Comparison of ENCODE assay signal across 8 cellular contexts in genomic region chr4:119627267-119628190, GRCh38. TPM values are rescaled to one million over a fixed set of nuclear protein-coding genes. Genes with fewer than 3 reads are reported as not detected.
A peak's percentile ranks its signal among the peaks of the same experiment; 100 is the strongest.
DNase-seq lines count a peak whose midpoint lies in the region; ATAC-seq and TF ChIP-seq lines count a peak whose summit lies in the region.

No MANE protein-coding gene starts in this region.

- peaks cover 17% of the 10 kb centered on the region for H3K4me1 Mint-ChIP-seq in activated T-cell treated with anti-CD3 and anti-CD28 coated beads, Interleukin-2, amount 50 U/mL, for 4 hours (ENCODE audit: low read depth)
- peaks cover 17 to 28% of the 10 kb centered on the region in 2 donors for H3K4me1 Mint-ChIP-seq in stimulated activated naive B cell treated with anti-CD40 and anti-IgM and Interleukin-4, amounts not matched to agents 10 μg/mL and 1 μg/mL and 100 μg/mL, for 72 hours

- H3K27ac Mint-ChIP-seq in stimulated activated naive B cell treated with anti-CD40 and anti-IgM and Interleukin-4, amounts not matched to agents 10 μg/mL and 1 μg/mL and 100 μg/mL, for 72 hours, result no peak overlapping the region

- no peaks in the 10 kb centered on the region for H3K36me3 ChIP-seq in mucosa of stomach (ENCODE audit: control insufficient read depth, insufficient read depth, low read length)

- CTCF ChIA-PET in AG04449 (lab: Yijun Ruan, JAX), result interaction anchor here (0.6 to 3.6 kb wide), 63 partner anchors 9 to 646 kb away, joined by 3 to 159 read pairs (median 4); no protein-coding TSS in a partner anchor

- H3K9me3 ChIP-seq in mucosa of stomach (ENCODE audit: control insufficient read depth, low read length), result no peaks in the 10 kb centered on the region

- ATAC-seq in GM18511 (IDR thresholded peaks at IDR 0.05; ENCODE audit: unreplicated experiment) (peak; percentile 59), HG02981 (IDR thresholded peaks at IDR 0.05; ENCODE audit: unreplicated experiment) (peak; percentile 61), esophagus mucosa (peak; percentile 74)
- ATAC-seq in activated T-cell treated with anti-CD3 and anti-CD28 coated beads, Interleukin-2, amount 50 U/mL, for 4 hours, result peak; percentile 73 to 82
- peak; percentile 61 to 65 for ATAC-seq in stimulated activated naive B cell treated with anti-CD40 and anti-IgM and Interleukin-4, amounts not matched to agents 10 μg/mL and 1 μg/mL and 100 μg/mL, for 72 hours (replicated peaks)

- peaks cover 13% of the 10 kb centered on the region for H3K27me3 Mint-ChIP-seq in activated T-cell treated with anti-CD3 and anti-CD28 coated beads, Interleukin-2, amount 50 U/mL, for 4 hours (ENCODE audit: low read depth)
- peaks cover 28 to 43% of the 10 kb centered on the region in 2 donors for H3K27me3 Mint-ChIP-seq in stimulated activated naive B cell treated with anti-CD40 and anti-IgM and Interleukin-4, amounts not matched to agents 10 μg/mL and 1 μg/mL and 100 μg/mL, for 72 hours

- H3K4me3 ChIP-seq in AG04449 (ENCODE audit: low read depth, low read length), result peak overlapping the region; percentile 88
- H3K4me3 ChIP-seq in mucosa of stomach (ENCODE audit: low read length), result peak overlapping the region; percentile 47

- no peaks in the 10 kb centered on the region for H3K27me3 ChIP-seq in mucosa of stomach (ENCODE audit: control insufficient read depth, insufficient read depth, low read length)

- no peaks in the 10 kb centered on the region for H3K36me3 Mint-ChIP-seq in activated T-cell treated with anti-CD3 and anti-CD28 coated beads, Interleukin-2, amount 50 U/mL, for 4 hours (ENCODE audit: insufficient read depth)
- no peaks in the 10 kb centered on the region for H3K36me3 Mint-ChIP-seq in stimulated activated naive B cell treated with anti-CD40 and anti-IgM and Interleukin-4, amounts not matched to agents 10 μg/mL and 1 μg/mL and 100 μg/mL, for 72 hours

- H3K9ac ChIP-seq in mucosa of stomach (ENCODE audit: low read length), result peak overlapping the region; percentile 72

- H3K4me3 Mint-ChIP-seq in activated T-cell treated with anti-CD3 and anti-CD28 coated beads, Interleukin-2, amount 50 U/mL, for 4 hours, result peak overlapping the region; percentile 85
- H3K4me3 Mint-ChIP-seq in stimulated activated naive B cell treated with anti-CD40 and anti-IgM and Interleukin-4, amounts not matched to agents 10 μg/mL and 1 μg/mL and 100 μg/mL, for 72 hours, result peak overlapping the region; percentile 85 to 87

- H3K9me3 Mint-ChIP-seq in activated T-cell treated with anti-CD3 and anti-CD28 coated beads, Interleukin-2, amount 50 U/mL, for 4 hours, result no peaks in the 10 kb centered on the region
- no peaks in the 10 kb centered on the region for H3K9me3 Mint-ChIP-seq in stimulated activated naive B cell treated with anti-CD40 and anti-IgM and Interleukin-4, amounts not matched to agents 10 μg/mL and 1 μg/mL and 100 μg/mL, for 72 hours

- POLR2A ChIA-PET in AG04449 (lab: Yijun Ruan, JAX), result no interaction called here

- DNase-seq in AG04449 (ENCODE audit: low read depth, low spot score) (no peak), NCI-H748 treated with DMSO at 0.1 percent for 48 hours (lab: John Stamatoyannopoulos, UW) (peak; percentile 32)
- peak; percentile 45 for DNase-seq in activated T-cell treated with anti-CD3 and anti-CD28 coated beads, Interleukin-2, amount 50 U/mL, for 4 hours
- DNase-seq in stimulated activated naive B cell treated with anti-CD40 and anti-IgM and Interleukin-4, amounts not matched to agents 10 μg/mL and 1 μg/mL and 100 μg/mL, for 72 hours, result peak; percentile 20

- peaks cover 6% of the 10 kb centered on the region for H3K4me1 ChIP-seq in mucosa of stomach (ENCODE audit: control insufficient read depth, insufficient read depth, low read length)

- TF ChIP-seq CTCF in AG04449 (IDR thresholded peaks at IDR 0.05; ENCODE audit: insufficient read depth, low read length, missing control alignments), result peak; percentile 23

RNA-seq across cellular contexts. Expression of gene PDE5A, which starts 1.1 kb away (rescaled TPM):
- total RNA-seq in activated T-cell treated with anti-CD3 and anti-CD28 coated beads, Interleukin-2, amount 50 U/mL, for 4 hours, result under 1 TPM; 0.52 to 0.86 (median 0.76) TPM
- total RNA-seq in esophagus mucosa, result 1.7 TPM
